In genomic region chr10:36336315-36336714, GRCh38 we compare ENCODE assay signal across 28 cellular contexts.
DNase-seq lines count a peak whose midpoint lies in the region; FAIRE-seq and TF ChIP-seq lines count a peak whose summit lies in the region.
"Had no signal": no experiment of that assay in that cellular context is flagged by ENCODE, and none has a peak within 500 bp of the region (broad histone marks: within the 10 kb centered on the region; RNA-seq: fewer than 3 reads in every experiment).

No MANE protein-coding gene starts in this region.

- peaks cover 42% of the 10 kb centered on the region for H3K4me1 Mint-ChIP-seq in chondrocyte (ENCODE audit: low read depth)
- peaks cover 4% of the 10 kb centered on the region for H3K4me1 Mint-ChIP-seq in endodermal cell
- H3K4me1 Mint-ChIP-seq: naive thymus-derived CD4-positive, alpha-beta T cell; stimulated activated effector memory CD8-positive, alpha-beta T cell treated with anti-CD3 and anti-CD28 coated beads, Interleukin-12 subunit alpha, Interleukin-12 subunit beta, amount 100 ng/mL, for 72 hours had no signal

- H3K9ac ChIP-seq in endodermal cell (ENCODE audit: extremely low read depth, low read length, poor library complexity, severe bottlenecking), result no peak overlapping the region

- TF ChIP-seq CTCF in AG10803 (conservative IDR thresholded peaks at IDR 0.05; ENCODE audit: low read length) (no peak), chondrocyte (IDR thresholded peaks at IDR 0.05) (no peak), endodermal cell (conservative IDR thresholded peaks at IDR 0.05) (no peak), D721Med (IDR thresholded peaks at IDR 0.05; ENCODE audit: insufficient read depth, missing control alignments) (no peak)

- DNase-seq in AG10803 (ENCODE audit: low read depth), result peak; percentile 92
- DNase-seq in H54 (ENCODE audit: insufficient read length, low spot score), result no peak
- no peak for DNase-seq in chondrocyte (ENCODE audit: low spot score)
- DNase-seq in renal cortical epithelial cell (ENCODE audit: low read depth), result peak; percentile 1
- DNase-seq in activated naive CD4-positive, alpha-beta T cell treated with Interleukin-2 at 50 U/mL for 16 hours, result no peak
- no peak for DNase-seq in endodermal cell
- no peak for DNase-seq in D721Med (ENCODE audit: insufficient read length, low spot score)
- DNase-seq: activated CD4-positive, CD25-positive, alpha-beta regulatory T cell treated with anti-CD3 and anti-CD28 coated beads, Interleukin-2, amount 50 U/mL, for 72 hours; activated CD8-positive, alpha-beta T cell treated with anti-CD3 and anti-CD28 coated beads, Interleukin-2, amount 10 ng/mL, durations not matched to agents 7 days and 5 days; activated effector memory CD4-positive, alpha-beta T cell treated with anti-CD3 and anti-CD28 coated beads, Interleukin-2, amount 50 U/mL, for 16 hours; activated T-cell treated with anti-CD3 and anti-CD28 coated beads for 4 hours; AML-193; DMS53; heart left ventricle; Karpas-422; left lung; naive thymus-derived CD4-positive, alpha-beta T cell; NCI-H1048; NCI-H187; NCI-H526 treated with DMSO at 0.1 percent for 48 hours; SJCRH30; T-helper 1 cell had no signal

- FAIRE-seq in H54 (lab: Jason Lieb, UNC), result peak; percentile 53
- FAIRE-seq in D721Med (lab: Jason Lieb, UNC), result no peak
- FAIRE-seq: GM12892 had no signal

- H3K27me3 Mint-ChIP-seq in chondrocyte (ENCODE audit: low read depth) (no peaks in the 10 kb centered on the region), endodermal cell (ENCODE audit: insufficient read depth) (peaks cover 2% of the 10 kb centered on the region)
- H3K27me3 Mint-ChIP-seq: naive thymus-derived CD4-positive, alpha-beta T cell had no signal

- H3K27ac ChIP-seq in endodermal cell (ENCODE audit: low read depth, low read length), result no peak overlapping the region
- H3K27ac ChIP-seq: breast epithelium, coronary artery, heart left ventricle, left lung, SJCRH30 had no signal

- H3K4me3 Mint-ChIP-seq in chondrocyte (ENCODE audit: unreplicated experiment), result no peak overlapping the region
- no peak overlapping the region for H3K4me3 Mint-ChIP-seq in endodermal cell
- H3K4me3 Mint-ChIP-seq: activated CD8-positive, alpha-beta T cell treated with anti-CD3 and anti-CD28 coated beads, Interleukin-2, amount 10 ng/mL, durations not matched to agents 7 days and 5 days; mesothelial cell of epicardium; naive thymus-derived CD4-positive, alpha-beta T cell; stimulated activated effector memory CD8-positive, alpha-beta T cell treated with anti-CD3 and anti-CD28 coated beads, Interleukin-12 subunit alpha, Interleukin-12 subunit beta, amount 100 ng/mL, for 72 hours had no signal

- H3K36me3 ChIP-seq in endodermal cell (ENCODE audit: control insufficient read depth, insufficient read depth, low read length), result no peaks in the 10 kb centered on the region
- H3K36me3 ChIP-seq: breast epithelium, HAP-1, heart left ventricle, left lung, SJCRH30 had no signal

- H3K36me3 Mint-ChIP-seq in chondrocyte (ENCODE audit: low read depth) (no peaks in the 10 kb centered on the region), endodermal cell (ENCODE audit: low read depth) (no peaks in the 10 kb centered on the region)
- H3K36me3 Mint-ChIP-seq: mesothelial cell of epicardium; naive thymus-derived CD4-positive, alpha-beta T cell; stimulated activated effector memory CD8-positive, alpha-beta T cell treated with anti-CD3 and anti-CD28 coated beads, Interleukin-12 subunit alpha, Interleukin-12 subunit beta, amount 100 ng/mL, for 72 hours had no signal

- no peak for TF ChIP-seq POLR2A in H54 (IDR thresholded peaks at IDR 0.05; ENCODE audit: low read depth, low read length)

- H3K4me3 ChIP-seq in AG10803 (ENCODE audit: low read length), result no peak overlapping the region
- no peak overlapping the region for H3K4me3 ChIP-seq in endodermal cell (ENCODE audit: low read length)
- H3K4me3 ChIP-seq: breast epithelium, coronary artery, HAP-1, heart left ventricle, left lung, SJCRH30 had no signal

- H3K27ac Mint-ChIP-seq in chondrocyte (ENCODE audit: unreplicated experiment) (peak overlapping the region; percentile 76), endodermal cell (no peak overlapping the region)
- H3K27ac Mint-ChIP-seq: activated CD8-positive, alpha-beta T cell treated with anti-CD3 and anti-CD28 coated beads, Interleukin-2, amount 10 ng/mL, durations not matched to agents 7 days and 5 days; mesothelial cell of epicardium; naive thymus-derived CD4-positive, alpha-beta T cell; stimulated activated effector memory CD8-positive, alpha-beta T cell treated with anti-CD3 and anti-CD28 coated beads, Interleukin-12 subunit alpha, Interleukin-12 subunit beta, amount 100 ng/mL, for 72 hours had no signal

- no peaks in the 10 kb centered on the region for H3K9me3 ChIP-seq in endodermal cell (ENCODE audit: control insufficient read depth, low read length)
- H3K9me3 ChIP-seq: breast epithelium, heart left ventricle, left lung, SJCRH30 had no signal

- WGBS in endodermal cell (ENCODE audit: insufficient coverage in 1 of 2, insufficient read length in 1 of 2), 2 experiments, result 98% methylated on average over 2 of the region's 2 CpGs; no CpG with 5 or more reads in 1 of the 2 experiments

- no peaks in the 10 kb centered on the region for H3K27me3 ChIP-seq in endodermal cell (ENCODE audit: control insufficient read depth, insufficient read depth, low read length, poor library complexity, severe bottlenecking)
- H3K27me3 ChIP-seq: breast epithelium, heart left ventricle, left lung, SJCRH30 had no signal

- H3K4me1 ChIP-seq in endodermal cell (ENCODE audit: control insufficient read depth, insufficient read depth, low read length), result no peaks in the 10 kb centered on the region
- H3K4me1 ChIP-seq: breast epithelium, HAP-1, heart left ventricle, left lung, SJCRH30 had no signal

- H3K9me3 Mint-ChIP-seq in chondrocyte (ENCODE audit: low read depth) (peaks cover 12% of the 10 kb centered on the region), endodermal cell (no peaks in the 10 kb centered on the region)

Comparison
In these comparisons a context has a peak if more than half of its experiments do, and no peak if none do; other contexts are left out.
1. DNase-seq: peak in AG10803 (single experiment) and renal cortical epithelial cell (single experiment); none in H54 (single experiment), chondrocyte (single experiment), activated naive CD4-positive, alpha-beta T cell treated with Interleukin-2 at 50 U/mL for 16 hours (single experiment), endodermal cell (single experiment) and D721Med (single experiment).